Comparison of ENCODE assay signal across 2 cellular contexts in the genomic region with DNA sequence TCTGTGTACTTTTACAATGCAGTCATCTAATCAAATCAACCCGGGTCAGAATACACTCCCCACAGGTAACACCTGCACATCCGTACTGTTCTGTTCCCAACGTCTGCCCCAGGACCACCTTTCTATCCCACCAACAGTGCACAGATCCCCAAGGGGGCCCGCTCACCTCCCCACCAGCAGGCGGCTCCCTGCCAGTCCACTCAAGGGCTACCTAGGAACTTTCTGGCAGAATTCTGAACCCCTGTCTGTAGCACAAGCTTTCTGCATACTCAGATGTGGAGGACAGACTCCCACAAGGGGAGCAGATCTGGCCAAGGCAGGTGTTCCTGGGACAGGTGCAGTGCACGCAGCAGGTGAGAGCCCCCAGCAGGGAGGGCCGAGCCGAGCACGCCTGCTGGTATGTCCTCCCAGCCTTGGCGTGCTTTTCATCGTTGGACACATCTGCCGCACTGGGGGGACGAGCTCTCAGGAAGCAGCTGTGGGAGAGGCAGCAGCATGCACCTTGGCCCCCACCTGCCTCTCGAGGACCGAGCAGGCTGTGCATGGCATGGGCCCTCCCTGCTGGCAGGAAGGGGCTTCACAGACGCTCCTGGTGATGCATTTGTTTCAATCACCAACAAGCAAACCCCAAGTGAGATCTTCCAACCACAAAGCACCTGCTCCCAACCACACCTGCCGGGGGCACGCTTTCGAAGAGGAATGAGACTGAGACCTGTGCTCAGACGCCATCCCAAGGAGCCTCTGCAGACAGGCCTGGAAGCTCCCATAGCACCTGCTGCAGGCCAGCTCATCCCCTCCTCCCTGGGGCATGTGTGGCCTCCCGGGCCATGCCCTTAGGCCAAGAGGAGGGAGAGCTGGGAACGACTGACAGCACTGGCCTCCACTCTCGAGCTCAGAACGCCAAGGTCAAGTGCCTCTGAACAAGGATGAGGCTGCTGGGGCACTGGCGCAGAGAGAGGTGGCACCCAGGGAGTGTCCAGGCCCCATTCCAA.
TF ChIP-seq lines count a peak whose summit lies in the region.

No MANE protein-coding gene starts in this region.

TF ChIP-seq in liver, 16 proteins besides CTCF, POLR2A, EP300 and RAD21 (continued from another document):
- TF ChIP-seq, protein P1, sequence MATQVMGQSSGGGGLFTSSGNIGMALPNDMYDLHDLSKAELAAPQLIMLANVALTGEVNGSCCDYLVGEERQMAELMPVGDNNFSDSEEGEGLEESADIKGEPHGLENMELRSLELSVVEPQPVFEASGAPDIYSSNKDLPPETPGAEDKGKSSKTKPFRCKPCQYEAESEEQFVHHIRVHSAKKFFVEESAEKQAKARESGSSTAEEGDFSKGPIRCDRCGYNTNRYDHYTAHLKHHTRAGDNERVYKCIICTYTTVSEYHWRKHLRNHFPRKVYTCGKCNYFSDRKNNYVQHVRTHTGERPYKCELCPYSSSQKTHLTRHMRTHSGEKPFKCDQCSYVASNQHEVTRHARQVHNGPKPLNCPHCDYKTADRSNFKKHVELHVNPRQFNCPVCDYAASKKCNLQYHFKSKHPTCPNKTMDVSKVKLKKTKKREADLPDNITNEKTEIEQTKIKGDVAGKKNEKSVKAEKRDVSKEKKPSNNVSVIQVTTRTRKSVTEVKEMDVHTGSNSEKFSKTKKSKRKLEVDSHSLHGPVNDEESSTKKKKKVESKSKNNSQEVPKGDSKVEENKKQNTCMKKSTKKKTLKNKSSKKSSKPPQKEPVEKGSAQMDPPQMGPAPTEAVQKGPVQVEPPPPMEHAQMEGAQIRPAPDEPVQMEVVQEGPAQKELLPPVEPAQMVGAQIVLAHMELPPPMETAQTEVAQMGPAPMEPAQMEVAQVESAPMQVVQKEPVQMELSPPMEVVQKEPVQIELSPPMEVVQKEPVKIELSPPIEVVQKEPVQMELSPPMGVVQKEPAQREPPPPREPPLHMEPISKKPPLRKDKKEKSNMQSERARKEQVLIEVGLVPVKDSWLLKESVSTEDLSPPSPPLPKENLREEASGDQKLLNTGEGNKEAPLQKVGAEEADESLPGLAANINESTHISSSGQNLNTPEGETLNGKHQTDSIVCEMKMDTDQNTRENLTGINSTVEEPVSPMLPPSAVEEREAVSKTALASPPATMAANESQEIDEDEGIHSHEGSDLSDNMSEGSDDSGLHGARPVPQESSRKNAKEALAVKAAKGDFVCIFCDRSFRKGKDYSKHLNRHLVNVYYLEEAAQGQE (IDR thresholded peaks at IDR 0.05), result no peak
- TF ChIP-seq HNF4G (IDR thresholded peaks at IDR 0.05), result no peak
- no peak for TF ChIP-seq FOXA2 (IDR thresholded peaks at IDR 0.05)
- no peak for TF ChIP-seq FOXA1 (IDR thresholded peaks at IDR 0.05)
- peak in 1 of 2 donors; percentile 24 for TF ChIP-seq HNF4A (conservative IDR thresholded peaks at IDR 0.05)
TF ChIP-seq in liver: peak in this region for 2.

TF ChIP-seq in HepG2, 621 proteins besides CTCF, POLR2A, EP300 and RAD21 (continued from another document):
- TF ChIP-seq ZNF3 (CRISPR knock-in tag; IDR thresholded peaks at IDR 0.05), result no peak
- TF ChIP-seq, protein P2, sequence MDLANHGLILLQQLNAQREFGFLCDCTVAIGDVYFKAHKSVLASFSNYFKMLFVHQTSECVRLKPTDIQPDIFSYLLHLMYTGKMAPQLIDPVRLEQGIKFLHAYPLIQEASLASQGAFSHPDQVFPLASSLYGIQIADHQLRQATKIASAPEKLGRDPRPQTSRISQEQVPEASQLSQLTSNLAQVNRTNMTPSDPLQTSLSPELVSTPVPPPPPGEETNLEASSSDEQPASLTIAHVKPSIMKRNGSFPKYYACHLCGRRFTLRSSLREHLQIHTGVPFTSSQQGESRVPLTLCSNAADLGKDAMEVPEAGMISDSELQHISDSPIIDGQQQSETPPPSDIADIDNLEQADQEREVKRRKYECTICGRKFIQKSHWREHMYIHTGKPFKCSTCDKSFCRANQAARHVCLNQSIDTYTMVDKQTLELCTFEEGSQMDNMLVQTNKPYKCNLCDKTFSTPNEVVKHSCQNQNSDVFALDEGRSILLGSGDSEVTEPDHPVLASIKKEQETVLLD (CRISPR knock-in tag; IDR thresholded peaks at IDR 0.05; ENCODE audit: low read depth), result no peak
- TF ChIP-seq, protein P1 (IDR thresholded peaks at IDR 0.05; ENCODE audit: borderline replicate concordance in 1 of 2, low read depth in 1 of 2, low read length in 2 of 2), result no peak
- TF ChIP-seq ZNF329 (CRISPR knock-in tag; IDR thresholded peaks at IDR 0.05; ENCODE audit: low read depth), result no peak
- no peak for TF ChIP-seq JUNB (CRISPR knock-in tag; IDR thresholded peaks at IDR 0.05; ENCODE audit: borderline replicate concordance)
- no peak for TF ChIP-seq YY1 (IDR thresholded peaks at IDR 0.05; ENCODE audit: insufficient read depth, insufficient replicate concordance, low read depth, low read length)
